ENCODE assay signal across 20 cellular contexts in the genomic region with DNA sequence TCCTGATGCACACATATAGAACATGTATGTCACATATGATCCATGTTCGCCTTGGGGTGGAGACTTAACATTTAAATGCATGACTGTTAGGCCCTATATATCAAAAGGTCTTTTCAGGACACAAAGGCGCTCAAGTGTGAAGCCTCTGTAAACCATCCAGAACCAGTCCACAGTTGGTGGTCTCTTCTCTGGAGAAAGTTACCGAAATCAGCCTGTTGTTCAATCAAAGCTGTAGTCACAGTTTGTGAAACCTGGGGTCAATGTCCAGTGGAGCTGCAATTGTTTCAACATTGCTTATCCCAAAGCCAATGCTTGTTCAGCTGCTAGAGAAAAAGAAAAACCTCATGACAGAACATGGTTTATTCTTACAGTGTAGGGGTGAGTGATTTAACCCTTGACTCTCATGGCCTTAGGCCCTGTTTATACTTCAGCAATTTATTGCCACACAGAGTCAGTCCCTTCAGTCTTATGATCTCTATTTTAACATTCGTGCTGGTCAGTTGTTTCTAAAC.
DNase-seq lines count a peak whose midpoint lies in the region; ATAC-seq and TF ChIP-seq lines count a peak whose summit lies in the region.
"Had no signal": no experiment of that assay in that cellular context is flagged by ENCODE, and none has a peak within 500 bp of the region (broad histone marks: within the 10 kb centered on the region; RNA-seq: fewer than 3 reads in every experiment).

No MANE protein-coding gene starts in this region.

- TF ChIP-seq CTCF in body of pancreas (IDR thresholded peaks at IDR 0.05) (no peak), lower lobe of right lung (IDR thresholded peaks at IDR 0.05) (no peak), thyroid gland (IDR thresholded peaks at IDR 0.05) (no peak)

- H3K4me3 ChIP-seq in body of pancreas (no peak overlapping the region), lower lobe of right lung (no peak overlapping the region), thyroid gland (replicated peaks in 1 of 3) (no peak overlapping the region)
- H3K4me3 ChIP-seq: SK-N-MC had no signal

- WGBS in body of pancreas, 2 donors = 38 to 58% methylated on average over 4 of the region's 4 CpGs
- WGBS in thyroid gland, 2 donors = 47 to 57% methylated on average over 4 of the region's 4 CpGs

- H3K4me1 ChIP-seq in body of pancreas (peaks cover 39% of the 10 kb centered on the region), lower lobe of right lung (no peaks in the 10 kb centered on the region), thyroid gland (peaks cover 12 to 23% of the 10 kb centered on the region in 2 donors)

- H3K27ac ChIP-seq in body of pancreas (peak overlapping the region in 3 of 4 donors; percentile 46 to 72 (median 52)), lower lobe of right lung (no peak overlapping the region), thyroid gland (peak overlapping the region; percentile 25 to 52 (median 40))
- H3K27ac ChIP-seq: 22Rv1, SK-N-MC had no signal

- ATAC-seq in body of pancreas (peak; percentile 89), lower lobe of right lung (peak; percentile 68 to 80), HG03045 (IDR thresholded peaks at IDR 0.05; ENCODE audit: unreplicated experiment) (no peak), GM21786 (IDR thresholded peaks at IDR 0.05; ENCODE audit: unreplicated experiment) (no peak)
- ATAC-seq: activated CD8-positive, alpha-beta T cell treated with anti-CD3 and anti-CD28 coated beads, Interleukin-2, amount 10 ng/mL, durations not matched to agents 7 days and 5 days; effector memory CD8-positive, alpha-beta T cell; stimulated activated memory B cell treated with anti-CD40 and anti-IgM and Interleukin-4, amounts not matched to agents 10 μg/mL and 1 μg/mL and 100 μg/mL, for 72 hours had no signal

- H3K9me3 ChIP-seq in body of pancreas (no peaks in the 10 kb centered on the region), lower lobe of right lung (peaks cover 5% of the 10 kb centered on the region), thyroid gland (no peaks in the 10 kb centered on the region)

- H3K36me3 ChIP-seq in body of pancreas (replicated peaks in 1 of 2; ENCODE audit: insufficient read depth in 1 of 2, low read depth in 2 of 2) (no peaks in the 10 kb centered on the region), lower lobe of right lung (no peaks in the 10 kb centered on the region), thyroid gland (no peaks in the 10 kb centered on the region)

- H3K27me3 ChIP-seq in body of pancreas = no peaks in the 10 kb centered on the region
- no peaks in the 10 kb centered on the region for H3K27me3 ChIP-seq in lower lobe of right lung (ENCODE audit: low read depth)
- H3K27me3 ChIP-seq in thyroid gland = no peaks in the 10 kb centered on the region

- peak; percentile 30 for DNase-seq in DMS53 (lab: John Stamatoyannopoulos, UW)
- DNase-seq in DMS53 treated with DMSO at 0.1 percent for 48 hours (lab: John Stamatoyannopoulos, UW; ENCODE audit: unreplicated experiment) = no peak
- peak in 3 of 4 donors; percentile 40 to 61 (median 53) for DNase-seq in body of pancreas
- no peak for DNase-seq in lower lobe of right lung
- DNase-seq in thyroid gland = peak in 1 of 2 donors; percentile 14
- DNase-seq in NCI-H226 = no peak
- DNase-seq: activated CD8-positive, alpha-beta T cell treated with anti-CD3 and anti-CD28 coated beads, Interleukin-2, amount 10 ng/mL, durations not matched to agents 7 days and 5 days; activated effector memory CD4-positive, alpha-beta T cell treated with anti-CD3 and anti-CD28 coated beads, Interleukin-2, amount 50 U/mL, for 16 hours; CD4-positive, alpha-beta T cell; effector memory CD8-positive, alpha-beta T cell; foreskin fibroblast; immature natural killer cell; NCI-H2107; retina; stimulated activated CD4-positive, alpha-beta T cell treated with anti-CD3 and anti-CD28 coated beads, Interleukin-4, amount 100 ng/mL, for 24 hours had no signal

- TF ChIP-seq POLR2A in body of pancreas (IDR thresholded peaks at IDR 0.05) (no peak), thyroid gland (IDR thresholded peaks at IDR 0.05) (no peak)

- intact Hi-C loops in body of pancreas (cut with DNase I) (loop anchor here (10.0 kb wide), 1 partner anchor 61 kb away; no protein-coding TSS in a partner anchor), lower lobe of right lung (cut with DNase I) (no loop called here), thyroid gland (cut with DNase I) (no loop called here)

Comparison
In these comparisons a context has a peak if more than half of its experiments do, and no peak if none do; other contexts are left out.
1. DNase-seq: peak in DMS53 (single experiment) and body of pancreas (3 of 4); none in DMS53 treated with DMSO at 0.1 percent for 48 hours (single experiment), lower lobe of right lung (single experiment) and NCI-H226 (single experiment).
2. ATAC-seq: peak in body of pancreas (single experiment) and lower lobe of right lung (2 of 2); none in HG03045 (single experiment) and GM21786 (single experiment).